ENCODE assay signal across 26 cellular contexts in the genomic region with DNA sequence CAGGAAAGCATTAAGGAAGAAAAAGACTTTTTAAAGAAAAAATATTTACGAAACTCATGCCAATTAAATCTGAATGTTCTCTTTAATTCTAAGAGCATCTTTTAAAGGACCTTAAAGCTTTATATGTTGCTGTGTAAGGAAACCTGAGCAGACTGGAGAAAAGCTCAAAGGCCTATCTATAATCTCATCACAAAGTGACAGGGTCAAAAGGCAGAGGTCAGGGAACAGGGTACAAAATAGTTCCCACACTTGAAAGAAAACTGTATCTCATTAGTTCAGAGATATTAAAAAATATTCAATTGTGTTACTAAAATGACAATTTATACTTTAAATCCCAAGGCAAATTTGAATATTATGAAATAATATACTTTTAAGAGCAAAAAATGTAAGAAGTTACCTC. TPM values are rescaled to one million over a fixed set of nuclear protein-coding genes. Genes with fewer than 3 reads are reported as not detected.
DNase-seq lines count a peak whose midpoint lies in the region; ATAC-seq lines count a peak whose summit lies in the region.
"Had no signal": no experiment of that assay in that cellular context is flagged by ENCODE, and none has a peak within 500 bp of the region (broad histone marks: within the 10 kb centered on the region; RNA-seq: fewer than 3 reads in every experiment).

No MANE protein-coding gene starts in this region.

- POLR2A ChIA-PET in CD4-positive, alpha-beta memory T cell (lab: Charles Lee; ENCODE audit: partially characterized antibody): no interaction called here

- CTCF ChIA-PET in CD4-positive, alpha-beta memory T cell (lab: Charles Lee; ENCODE audit: partially characterized antibody): no interaction called here

- no peak overlapping the region for H2BK12ac ChIP-seq in neuronal stem cell (ENCODE audit: low read length)

- no peaks in the 10 kb centered on the region for H3K9me3 ChIP-seq in HUES64 (ENCODE audit: insufficient read depth, low read depth, low read length)
- no peaks in the 10 kb centered on the region for H3K9me3 ChIP-seq in ectodermal cell (ENCODE audit: control insufficient read depth, low read length)
- H3K9me3 ChIP-seq in neuronal stem cell (replicated peaks in 1 of 2; ENCODE audit: control insufficient read depth in 2 of 2, insufficient read depth in 1 of 2, low read depth in 1 of 2, low read length in 2 of 2): no peaks in the 10 kb centered on the region
- H3K9me3 ChIP-seq in CD4-positive, alpha-beta memory T cell (ENCODE audit: control insufficient read depth in 1 of 2, low read length in 2 of 2): no peaks in the 10 kb centered on the region
- H3K9me3 ChIP-seq: A549; BLaER1 treated with 17β-estradiol and CSF1 and Interleukin-3, amounts not matched to agents 10 nM and 100 nM; HAP-1; MG63; SK-N-SH had no signal

- no peak overlapping the region for H3K4me2 ChIP-seq in neuronal stem cell (ENCODE audit: insufficient read depth, low read length, poor library complexity, severe bottlenecking)
- H3K4me2 ChIP-seq: A549; BLaER1 treated with 17β-estradiol and CSF1 and Interleukin-3, amounts not matched to agents 10 nM and 100 nM; SK-N-SH had no signal

- H3K18ac ChIP-seq in neuronal stem cell (ENCODE audit: low read length): no peak overlapping the region

- peaks cover 4% of the 10 kb centered on the region for H3K36me3 Mint-ChIP-seq in memory B cell
- no peaks in the 10 kb centered on the region for H3K36me3 Mint-ChIP-seq in CD4-positive, alpha-beta memory T cell

- H2BK120ac ChIP-seq in neuronal stem cell (ENCODE audit: low read depth, low read length): no peak overlapping the region

- peak overlapping the region; percentile 1 for H3K27ac ChIP-seq in HUES64 (ENCODE audit: low read depth, low read length)
- peak overlapping the region; percentile 58 for H3K27ac ChIP-seq in ectodermal cell (ENCODE audit: insufficient read depth, low read depth, low read length, poor library complexity, severe bottlenecking)
- H3K27ac ChIP-seq in neuronal stem cell (replicated peaks; ENCODE audit: low read length): peak overlapping the region; percentile 97
- no peak overlapping the region for H3K27ac ChIP-seq in CD4-positive, alpha-beta memory T cell (ENCODE audit: low read depth, low read length)
- H3K27ac ChIP-seq: BLaER1 treated with 17β-estradiol and CSF1 and Interleukin-3, amounts not matched to agents 10 nM and 100 nM had no signal

- H2AFZ ChIP-seq in neuronal stem cell (ENCODE audit: low read length): no peak overlapping the region

- H3K9ac ChIP-seq in HUES64 (ENCODE audit: low read depth, low read length): no peak overlapping the region
- H3K9ac ChIP-seq in neuronal stem cell (ENCODE audit: low read depth, low read length, poor library complexity): no peak overlapping the region
- H3K9ac ChIP-seq: BLaER1 treated with 17β-estradiol and CSF1 and Interleukin-3, amounts not matched to agents 10 nM and 100 nM; SK-N-SH had no signal

- H3K4me3 ChIP-seq in HUES64 (ENCODE audit: low read length) (no peak overlapping the region), ectodermal cell (ENCODE audit: insufficient read depth, low read depth, low read length) (no peak overlapping the region), neuronal stem cell (ENCODE audit: low read length in 2 of 2) (no peak overlapping the region)
- H3K4me3 ChIP-seq in CD4-positive, alpha-beta memory T cell (ENCODE audit: low read length in 2 of 2): no peak overlapping the region
- H3K4me3 ChIP-seq: A549; BLaER1 treated with 17β-estradiol and CSF1 and Interleukin-3, amounts not matched to agents 10 nM and 100 nM; HAP-1; MG63 had no signal

- intact Hi-C loops in CD4-positive, alpha-beta memory T cell (cut with micrococcal nuclease): no loop called here
- intact Hi-C loops in posterior vena cava (cut with DNase I): loop anchor here in 1 of 2 donors (10.0 kb wide), 1 partner anchor 52 kb away; no protein-coding TSS in a partner anchor

- DNase-seq in memory B cell (ENCODE audit: low spot score in 2 of 2) (no peak), neuronal stem cell (ENCODE audit: low spot score) (no peak), posterior vena cava (ENCODE audit: low spot score) (no peak)
- no peak for DNase-seq in CD4-positive, alpha-beta memory T cell
- DNase-seq: AML-193; CD4-positive, alpha-beta T cell; COR-L47; DMS53; GOT3; HFFc6; KBM-7; MG63; NCI-H1105 treated with DMSO at 0.1 percent for 48 hours; NCI-H146; NCI-H1930; NCI-H2107; NCI-H524; NCI-H748 treated with DMSO at 0.1 percent for 48 hours; PC-3; SK-N-SH had no signal

- peaks cover 38% of the 10 kb centered on the region for H3K4me1 Mint-ChIP-seq in memory B cell
- peaks cover 0 to 1% (median 0%) of the 10 kb centered on the region in 4 donors for H3K4me1 Mint-ChIP-seq in CD4-positive, alpha-beta memory T cell

- H4K91ac ChIP-seq in neuronal stem cell (ENCODE audit: low read depth, low read length, poor library complexity): no peak overlapping the region

- no peak overlapping the region for H3K14ac ChIP-seq in neuronal stem cell (ENCODE audit: low read length)

- no peaks in the 10 kb centered on the region for H3K79me1 ChIP-seq in neuronal stem cell (ENCODE audit: low read depth, low read length)

- no peak overlapping the region for H3K23ac ChIP-seq in neuronal stem cell (ENCODE audit: low read depth, low read length, poor library complexity)

- no peaks in the 10 kb centered on the region for H3K27me3 Mint-ChIP-seq in memory B cell
- H3K27me3 Mint-ChIP-seq in CD4-positive, alpha-beta memory T cell: peaks cover 9 to 16% of the 10 kb centered on the region in 2 donors

- no CpG with 5 or more reads among the region's 1 CpG for WGBS in HUES64
- 88 to 100% methylated on average over 1 of the region's 1 CpG for WGBS in ectodermal cell, 2 experiments
- WGBS in neuronal stem cell (ENCODE audit: extremely low coverage in 2 of 2, insufficient read length in 2 of 2, insufficient replicate concordance in 1 of 2), 2 donors: no CpG with 5 or more reads among the region's 1 CpG

- no peak overlapping the region for H2BK15ac ChIP-seq in neuronal stem cell (ENCODE audit: low read length)

- H3K4me1 ChIP-seq in HUES64 (ENCODE audit: insufficient read depth, low read length): peaks cover 41% of the 10 kb centered on the region
- peaks cover 18% of the 10 kb centered on the region for H3K4me1 ChIP-seq in ectodermal cell (ENCODE audit: control insufficient read depth, insufficient read depth, low read length)
- peaks cover 26 to 31% of the 10 kb centered on the region in 2 donors for H3K4me1 ChIP-seq in neuronal stem cell (ENCODE audit: control insufficient read depth in 2 of 2, insufficient read depth in 1 of 2, low read depth in 1 of 2, low read length in 2 of 2)
- H3K4me1 ChIP-seq in CD4-positive, alpha-beta memory T cell (ENCODE audit: insufficient read depth, low read length): no peaks in the 10 kb centered on the region
- H3K4me1 ChIP-seq: HAP-1 had no signal

- H2AK5ac ChIP-seq in neuronal stem cell (ENCODE audit: low read depth, low read length): no peak overlapping the region

- H3K4me3 Mint-ChIP-seq in memory B cell: no peak overlapping the region
- no peak overlapping the region for H3K4me3 Mint-ChIP-seq in CD4-positive, alpha-beta memory T cell
- H3K4me3 Mint-ChIP-seq: CD4-positive, alpha-beta T cell; HFFc6 had no signal

- no peak overlapping the region for H4K8ac ChIP-seq in neuronal stem cell (ENCODE audit: low read depth, low read length)

- H3K4ac ChIP-seq in neuronal stem cell (ENCODE audit: low read length): no peak overlapping the region

- H3K9me3 Mint-ChIP-seq in memory B cell: no peaks in the 10 kb centered on the region
- no peaks in the 10 kb centered on the region for H3K9me3 Mint-ChIP-seq in CD4-positive, alpha-beta memory T cell
- H3K9me3 Mint-ChIP-seq: CD4-positive, alpha-beta T cell; HFFc6 had no signal

- no peaks in the 10 kb centered on the region for H3K36me3 ChIP-seq in HUES64 (ENCODE audit: insufficient read depth, low read length)
- H3K36me3 ChIP-seq in ectodermal cell (ENCODE audit: control insufficient read depth, insufficient read depth, low read length): no peaks in the 10 kb centered on the region
- no peaks in the 10 kb centered on the region for H3K36me3 ChIP-seq in neuronal stem cell (replicated peaks in 1 of 2; ENCODE audit: control insufficient read depth in 2 of 2, insufficient read depth in 2 of 2, low read length in 2 of 2)
- no peaks in the 10 kb centered on the region for H3K36me3 ChIP-seq in CD4-positive, alpha-beta memory T cell (ENCODE audit: insufficient read depth, low read length)
- H3K36me3 ChIP-seq: BLaER1 treated with 17β-estradiol and CSF1 and Interleukin-3, amounts not matched to agents 10 nM and 100 nM; HAP-1; MG63 had no signal

- no peak overlapping the region for H2BK5ac ChIP-seq in neuronal stem cell (ENCODE audit: low read length)

- no peaks in the 10 kb centered on the region for H3K27me3 ChIP-seq in HUES64 (ENCODE audit: insufficient read depth, low read length)
- H3K27me3 ChIP-seq in ectodermal cell (ENCODE audit: control insufficient read depth, insufficient read depth, low read length, poor library complexity, severe bottlenecking): no peaks in the 10 kb centered on the region
- H3K27me3 ChIP-seq in neuronal stem cell (ENCODE audit: control insufficient read depth in 3 of 3, insufficient read depth in 3 of 3, low read depth in 1 of 3, low read length in 3 of 3): no peaks in the 10 kb centered on the region
- no peaks in the 10 kb centered on the region for H3K27me3 ChIP-seq in CD4-positive, alpha-beta memory T cell (ENCODE audit: insufficient read depth, low read length)
- H3K27me3 ChIP-seq: BLaER1 treated with 17β-estradiol and CSF1 and Interleukin-3, amounts not matched to agents 10 nM and 100 nM; MG63 had no signal

- H3K27ac Mint-ChIP-seq in memory B cell: peak overlapping the region; percentile 43
- no peak overlapping the region for H3K27ac Mint-ChIP-seq in CD4-positive, alpha-beta memory T cell
- H3K27ac Mint-ChIP-seq: CD4-positive, alpha-beta T cell; HFFc6 had no signal

- ATAC-seq in memory B cell (ENCODE audit: low read depth) (no peak), HG03045 (IDR thresholded peaks at IDR 0.05; ENCODE audit: unreplicated experiment) (no peak)
- ATAC-seq: A549, PC-3 had no signal

RNA-seq across cellular contexts. Expression of a gene that starts 18.0 kb away (rescaled TPM):
- polyA plus RNA-seq in HUES64 (2013, experiment 1 of 2): 10.6 TPM
- 13.1 TPM for polyA plus RNA-seq in HUES64 (2013, experiment 2 of 2)
- polyA plus RNA-seq in ectodermal cell (2013, experiment 1 of 4): 24.2 TPM
- polyA plus RNA-seq in ectodermal cell (2013, experiment 2 of 4): 27.2 TPM
- polyA plus RNA-seq in ectodermal cell (2013, experiment 3 of 4): 21.4 TPM
- polyA plus RNA-seq in ectodermal cell (2013, experiment 4 of 4): 23.1 TPM
- 24.4 TPM for polyA plus RNA-seq in neuronal stem cell (2013, experiment 1 of 2)
- polyA plus RNA-seq in neuronal stem cell (2013, experiment 2 of 2): 25.9 TPM
- total RNA-seq in CD4-positive, alpha-beta memory T cell: not detected
- polyA plus RNA-seq in CD4-positive, alpha-beta memory T cell: under 1 TPM in 1 of 2 donors, not detected in 1; 0.60 TPM
- total RNA-seq in posterior vena cava: 10 to 100 TPM; 13.1 to 19.7 TPM

Comparison
In these comparisons a context has a peak if more than half of its experiments do, and no peak if none do; other contexts are left out.
1. RNA of a gene that starts 18.0 kb away (total RNA-seq): 13.1 to 19.7 TPM in posterior vena cava; not detected in CD4-positive, alpha-beta memory T cell; every median in the first group is over 10 times any median in the second.